ENCODE assay signal across 8 cellular contexts in genomic region chr11:2419638-2420501, GRCh38. TPM values are rescaled to one million over a fixed set of nuclear protein-coding genes. Genes with fewer than 3 reads are reported as not detected.
DNase-seq lines count a peak whose midpoint lies in the region; ATAC-seq, FAIRE-seq and TF ChIP-seq lines count a peak whose summit lies in the region.

No MANE protein-coding gene starts in this region.

- TF ChIP-seq POLR2A in gastroesophageal sphincter (IDR thresholded peaks at IDR 0.05), result no peak

- H3K36me3 ChIP-seq in gastroesophageal sphincter, result no peaks in the 10 kb centered on the region

- ATAC-seq in gastroesophageal sphincter (peak; percentile 58), GM21619 (IDR thresholded peaks at IDR 0.05; ENCODE audit: unreplicated experiment) (no peak)

- no peaks in the 10 kb centered on the region for H3K36me3 Mint-ChIP-seq in activated naive CD4-positive, alpha-beta T cell treated with anti-CD3 and anti-CD28 coated beads for 36 hours (ENCODE audit: low read depth)
- no peaks in the 10 kb centered on the region for H3K36me3 Mint-ChIP-seq in osteocyte (ENCODE audit: unreplicated experiment)

- H3K4me1 Mint-ChIP-seq in activated naive CD4-positive, alpha-beta T cell treated with anti-CD3 and anti-CD28 coated beads for 36 hours (ENCODE audit: low read depth), result peaks cover 2% of the 10 kb centered on the region
- peaks cover 2% of the 10 kb centered on the region for H3K4me1 Mint-ChIP-seq in osteocyte (ENCODE audit: unreplicated experiment)

- peak overlapping the region in 1 of 4 donors; percentile 13 for H3K27ac ChIP-seq in gastroesophageal sphincter

- H3K4me3 Mint-ChIP-seq in activated naive CD4-positive, alpha-beta T cell treated with anti-CD3 and anti-CD28 coated beads for 36 hours, result no peak overlapping the region
- H3K4me3 Mint-ChIP-seq in osteocyte (ENCODE audit: unreplicated experiment), result no peak overlapping the region

- no peak overlapping the region for H3K4me3 ChIP-seq in gastroesophageal sphincter

- CTCF ChIA-PET in activated naive CD4-positive, alpha-beta T cell treated with anti-CD3 and anti-CD28 coated beads for 36 hours (lab: Charles Lee), result interaction anchor here (0.6 to 7.9 kb wide), 26 partner anchors 11 to 594 kb away, joined by 3 to 197 read pairs (median 4); partner anchors contain the start of genes C11orf21, TSPAN32 and TSSC4

- H3K27me3 Mint-ChIP-seq in activated naive CD4-positive, alpha-beta T cell treated with anti-CD3 and anti-CD28 coated beads for 36 hours (ENCODE audit: low read depth), result no peaks in the 10 kb centered on the region
- H3K27me3 Mint-ChIP-seq in osteocyte (ENCODE audit: unreplicated experiment), result no peaks in the 10 kb centered on the region

- peak in 3 of 4 experiments; percentile 83 to 94 (median 92) for TF ChIP-seq CTCF in gastroesophageal sphincter (IDR thresholded peaks at IDR 0.05)
- peak; percentile 89 for TF ChIP-seq CTCF in osteocyte (IDR thresholded peaks at IDR 0.05)

- no peaks in the 10 kb centered on the region for H3K9me3 ChIP-seq in gastroesophageal sphincter

- 7% methylated on average over 12 of the region's 36 CpGs; no CpG with 5 or more reads in 1 of the 2 donors for WGBS in gastroesophageal sphincter (ENCODE audit: low coverage in 1 of 2), 2 donors

- peaks cover 0 to 20% (median 3%) of the 10 kb centered on the region in 3 donors for H3K4me1 ChIP-seq in gastroesophageal sphincter

- H3K27ac Mint-ChIP-seq in activated naive CD4-positive, alpha-beta T cell treated with anti-CD3 and anti-CD28 coated beads for 36 hours, result no peak overlapping the region
- no peak overlapping the region for H3K27ac Mint-ChIP-seq in osteocyte (ENCODE audit: unreplicated experiment)

- intact Hi-C loops in activated naive CD4-positive, alpha-beta T cell treated with anti-CD3 and anti-CD28 coated beads for 36 hours (cut with micrococcal nuclease), result loop anchor here (1.0 kb wide), 5 partner anchors 20 to 254 kb away; partner anchors contain the start of gene TSSC4

- DNase-seq in COLO829 (ENCODE audit: low spot score), result peak; percentile 56
- peak; percentile 68 for DNase-seq in HT1080 (ENCODE audit: low read depth)
- DNase-seq in RPMI7951 (ENCODE audit: low read depth), result peak; percentile 57
- peak; percentile 72 for DNase-seq in activated naive CD4-positive, alpha-beta T cell treated with anti-CD3 and anti-CD28 coated beads for 36 hours
- no peak for DNase-seq in osteocyte (ENCODE audit: extremely low spot score, unreplicated experiment)
- peak; percentile 71 for DNase-seq in urothelium cell line (ENCODE audit: low spot score)

- peaks cover 17% of the 10 kb centered on the region for H3K27me3 ChIP-seq in gastroesophageal sphincter

- no peak for FAIRE-seq in urothelium cell line (lab: Jason Lieb, UNC)

- no peaks in the 10 kb centered on the region for H3K9me3 Mint-ChIP-seq in activated naive CD4-positive, alpha-beta T cell treated with anti-CD3 and anti-CD28 coated beads for 36 hours
- no peaks in the 10 kb centered on the region for H3K9me3 Mint-ChIP-seq in osteocyte (ENCODE audit: unreplicated experiment)

- TF ChIP-seq EP300 in gastroesophageal sphincter (IDR thresholded peaks at IDR 0.05), result no peak

RNA-seq across cellular contexts. Expression of gene TSSC4, which starts 19.3 kb away (rescaled TPM):
- total RNA-seq in HT1080 (2014; rRNA removed; shearing (Covaris generic)), result 87.6 and 88.7 TPM in 2 replicates
- 36.2 and 44.6 TPM in 2 replicates for polyA plus RNA-seq in HT1080 (2015; cell fraction: cytosol; rRNA removed)
- 39.3 and 48.4 TPM in 2 replicates for polyA plus RNA-seq in HT1080 (2015; cell fraction: nucleus; rRNA removed)
- total RNA-seq in RPMI7951 (2014; rRNA removed; shearing (Covaris generic)), result 22.9 and 38.2 TPM in 2 replicates
- total RNA-seq in activated naive CD4-positive, alpha-beta T cell treated with anti-CD3 and anti-CD28 coated beads for 36 hours, result 10 to 100 TPM; 41.9 to 42.0 TPM
- 10 to 100 TPM; 54.8 to 70.2 (median 66.3) TPM for total RNA-seq in gastroesophageal sphincter
- 50.6 and 54.5 TPM in 2 replicates for total RNA-seq in osteocyte

RNA-seq across cellular contexts. Expression of gene TRPM5, which starts 24.4 kb away (rescaled TPM):
- total RNA-seq in HT1080 (2014; rRNA removed; shearing (Covaris generic)), result 0.05 TPM in 1 of 2 replicates, not detected in the other
- polyA plus RNA-seq in HT1080 (2015; cell fraction: cytosol; rRNA removed), result not detected in 2 replicates
- polyA plus RNA-seq in HT1080 (2015; cell fraction: nucleus; rRNA removed), result 0.05 TPM in 1 of 2 replicates, not detected in the other
- not detected in 2 replicates for total RNA-seq in RPMI7951 (2014; rRNA removed; shearing (Covaris generic))
- total RNA-seq in activated naive CD4-positive, alpha-beta T cell treated with anti-CD3 and anti-CD28 coated beads for 36 hours, result not detected
- total RNA-seq in gastroesophageal sphincter (not detected), osteocyte (not detected in 2 replicates)

RNA-seq across cellular contexts. Expression of gene KCNQ1, which starts 24.9 kb away (rescaled TPM):
- not detected in 2 replicates for total RNA-seq in HT1080 (2014; rRNA removed; shearing (Covaris generic))
- polyA plus RNA-seq in HT1080 (2015; cell fraction: cytosol; rRNA removed), result not detected in 2 replicates
- polyA plus RNA-seq in HT1080 (2015; cell fraction: nucleus; rRNA removed), result not detected in 2 replicates
- not detected in 2 replicates for total RNA-seq in RPMI7951 (2014; rRNA removed; shearing (Covaris generic))
- 10 to 100 TPM; 10.6 to 10.8 TPM for total RNA-seq in activated naive CD4-positive, alpha-beta T cell treated with anti-CD3 and anti-CD28 coated beads for 36 hours
- 10 to 100 TPM in 1 of 4 donors, 1 to 10 TPM in 3; 2.6 to 12.7 (median 4.9) TPM for total RNA-seq in gastroesophageal sphincter
- total RNA-seq in osteocyte, result 0.16 TPM in 1 of 2 replicates, not detected in the other

RNA-seq across cellular contexts. Expression of gene CD81, which starts 42.8 kb away (rescaled TPM):
- 108 and 171 TPM in 2 replicates for total RNA-seq in HT1080 (2014; rRNA removed; shearing (Covaris generic))
- polyA plus RNA-seq in HT1080 (2015; cell fraction: cytosol; rRNA removed), result 340 and 369 TPM in 2 replicates
- 249 and 259 TPM in 2 replicates for polyA plus RNA-seq in HT1080 (2015; cell fraction: nucleus; rRNA removed)
- total RNA-seq in RPMI7951 (2014; rRNA removed; shearing (Covaris generic)), result 248 and 386 TPM in 2 replicates
- 100 to 1,000 TPM; 127 to 128 TPM for total RNA-seq in activated naive CD4-positive, alpha-beta T cell treated with anti-CD3 and anti-CD28 coated beads for 36 hours
- total RNA-seq in gastroesophageal sphincter (100 to 1,000 TPM; 327 to 576 (median 541) TPM), osteocyte (652 and 682 TPM in 2 replicates)
